29 cellular contexts compared by ENCODE assay signal in genomic region chr12:77974643-77975042, GRCh38.
"Had no signal": no experiment of that assay in that cellular context is flagged by ENCODE, and none has a peak within 500 bp of the region (broad histone marks: within the 10 kb centered on the region; RNA-seq: fewer than 3 reads in every experiment).

No MANE protein-coding gene starts in this region.

- H3K36me3 ChIP-seq: ascending aorta, breast epithelium, cardiac muscle cell, colonic mucosa, esophagus squamous epithelium had no signal

- ATAC-seq: activated CD4-positive, alpha-beta T cell treated with anti-CD3 and anti-CD28 coated beads for 36 hours; activated CD8-positive, alpha-beta memory T cell treated with anti-CD3 and anti-CD28 coated beads, Interleukin-2, amount 10 ng/mL, durations not matched to agents 7 days and 5 days; activated CD8-positive, alpha-beta T cell treated with anti-CD3 and anti-CD28 coated beads, Interleukin-2, amount 10 ng/mL, durations not matched to agents 7 days and 5 days; activated naive CD4-positive, alpha-beta T cell treated with anti-CD3 and anti-CD28 coated beads, Interleukin-2, amount 50 U/mL, for 72 hours had no signal

- H3K27ac ChIP-seq: ascending aorta, breast epithelium, cardiac muscle cell, colonic mucosa, epithelial cell of prostate, esophagus squamous epithelium had no signal

- H3K4me1 ChIP-seq: ascending aorta, breast epithelium, colonic mucosa, esophagus squamous epithelium had no signal

- H3K9me3 ChIP-seq: ascending aorta, breast epithelium, colonic mucosa, esophagus squamous epithelium had no signal

- DNase-seq: activated CD4-positive, alpha-beta memory T cell treated with anti-CD3 and anti-CD28 coated beads for 36 hours; activated CD4-positive, alpha-beta T cell treated with anti-CD3 and anti-CD28 coated beads for 36 hours; activated CD4-positive, alpha-beta T cell treated with anti-CD3 and anti-CD28 coated beads, Interleukin-2, amount 10 ng/mL, durations not matched to agents 24 days and 14 days; activated CD4-positive, CD25-positive, alpha-beta regulatory T cell; activated CD4-positive, CD25-positive, alpha-beta regulatory T cell treated with anti-CD3 and anti-CD28 coated beads, Interleukin-2, amount 50 U/mL, for 72 hours; activated CD8-positive, alpha-beta memory T cell treated with anti-CD3 and anti-CD28 coated beads, Interleukin-2, amount 10 ng/mL, durations not matched to agents 7 days and 5 days; activated CD8-positive, alpha-beta memory T cell treated with anti-CD3 and anti-CD28 coated beads, Interleukin-2, amount 50 U/mL, for 4 hours; activated CD8-positive, alpha-beta T cell treated with anti-CD3 and anti-CD28 coated beads, Interleukin-2, amount 10 ng/mL, durations not matched to agents 7 days and 5 days; activated effector memory CD4-positive, alpha-beta T cell treated with anti-CD3 and anti-CD28 coated beads, Interleukin-2, amount 50 U/mL, for 16 hours; activated naive CD4-positive, alpha-beta T cell; activated naive CD4-positive, alpha-beta T cell treated with anti-CD3 and anti-CD28 coated beads, Interleukin-2, amount 10 ng/mL, durations not matched to agents 7 days and 5 days; activated naive CD8-positive, alpha-beta T cell treated with anti-CD3 and anti-CD28 coated beads, Interleukin-2, amount 10 ng/mL, durations not matched to agents 7 days and 5 days; activated T-cell treated with anti-CD3 and anti-CD28 coated beads, Interleukin-2, amount 50 U/mL, for 1 hour; activated T-cell treated with anti-CD3 and anti-CD28 coated beads, Interleukin-2, amount 50 U/mL, for 48 hours; central memory CD4-positive, alpha-beta T cell; cerebellar nuclear complex; colonic mucosa; effector CD8-positive, alpha-beta T cell; esophagus squamous epithelium; foreskin melanocyte; head of caudate nucleus; T-helper 2 cell had no signal

- FAIRE-seq: endometrium, endothelial cell of umbilical vein had no signal

- H3K4me3 ChIP-seq: ascending aorta, breast epithelium, cardiac muscle cell, colonic mucosa, esophagus squamous epithelium had no signal

- H3K27me3 ChIP-seq: ascending aorta, breast epithelium, cardiac muscle cell, colonic mucosa, esophagus squamous epithelium had no signal
